ENCODE assay signal across 28 cellular contexts in the genomic region with DNA sequence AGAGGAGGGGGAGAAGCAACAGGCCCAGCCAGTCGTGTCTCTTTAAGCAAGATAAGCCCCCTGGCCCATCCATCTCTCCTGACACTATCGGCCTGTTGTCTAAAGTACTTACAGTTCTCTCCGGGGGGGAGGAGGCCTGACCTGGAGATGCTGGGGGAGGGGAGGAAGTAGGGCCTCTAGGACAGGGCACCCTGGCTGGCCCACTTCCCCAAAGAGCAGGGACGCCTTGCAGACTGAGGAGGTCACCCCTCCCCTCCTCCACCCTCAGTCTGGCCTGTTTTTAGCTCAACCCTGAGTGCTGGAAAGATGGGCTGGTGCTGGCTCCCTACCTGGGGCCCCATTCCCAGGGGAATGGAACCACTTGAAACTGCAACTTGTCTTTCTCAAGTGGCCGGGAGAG.
DNase-seq lines count a peak whose midpoint lies in the region; ATAC-seq and TF ChIP-seq lines count a peak whose summit lies in the region.
"Had no signal": no experiment of that assay in that cellular context is flagged by ENCODE, and none has a peak within 500 bp of the region (broad histone marks: within the 10 kb centered on the region; RNA-seq: fewer than 3 reads in every experiment).

No MANE protein-coding gene starts in this region.

- H3K4me2 ChIP-seq in GM23338: peak overlapping the region; percentile 45

- no peaks in the 10 kb centered on the region for H3K9me3 ChIP-seq in CD4-positive, alpha-beta memory T cell (ENCODE audit: control insufficient read depth in 1 of 2, low read length in 2 of 2)
- H3K9me3 ChIP-seq: testis, uterus had no signal

- TF ChIP-seq CTCF in GM23338 (conservative IDR thresholded peaks at IDR 0.05; ENCODE audit: low read depth in 2 of 2): no peak
- no peak for TF ChIP-seq CTCF in NB4 (IDR thresholded peaks at IDR 0.05; ENCODE audit: low read depth, low read length)
- TF ChIP-seq CTCF in endothelial cell (IDR thresholded peaks at IDR 0.05; ENCODE audit: unreplicated experiment): no peak

- peak overlapping the region; percentile 98 for H2AFZ ChIP-seq in GM23338

- H3K4me1 Mint-ChIP-seq in GM23338 (peaks cover 24% of the 10 kb centered on the region), endothelial cell (ENCODE audit: unreplicated experiment) (peaks cover 14% of the 10 kb centered on the region)
- H3K4me1 Mint-ChIP-seq in CD4-positive, alpha-beta memory T cell: no peaks in the 10 kb centered on the region
- no peaks in the 10 kb centered on the region for H3K4me1 Mint-ChIP-seq in activated T-cell treated with anti-CD3 and anti-CD28 coated beads, Interleukin-2, amount 50 U/mL, for 24 hours (ENCODE audit: low read depth)
- H3K4me1 Mint-ChIP-seq: activated CD4-positive, alpha-beta T cell treated with anti-CD3 and anti-CD28 coated beads for 36 hours; activated naive CD8-positive, alpha-beta T cell treated with anti-CD3 and anti-CD28 coated beads for 36 hours; central memory CD8-positive, alpha-beta T cell had no signal

- no peaks in the 10 kb centered on the region for H3K27me3 ChIP-seq in GM23338 (ENCODE audit: insufficient read depth)
- H3K27me3 ChIP-seq in CD4-positive, alpha-beta memory T cell (ENCODE audit: insufficient read depth, low read length): no peaks in the 10 kb centered on the region
- H3K27me3 ChIP-seq: BLaER1 treated with 17β-estradiol and CSF1 and Interleukin-3, amounts not matched to agents 10 nM and 100 nM; testis; uterus had no signal

- H3K9me2 ChIP-seq in GM23338 (ENCODE audit: insufficient read depth): peaks cover 6% of the 10 kb centered on the region

- H3K27ac Mint-ChIP-seq in GM23338: no peak overlapping the region
- H3K27ac Mint-ChIP-seq in endothelial cell (ENCODE audit: unreplicated experiment): peak overlapping the region; percentile 45
- H3K27ac Mint-ChIP-seq in CD4-positive, alpha-beta memory T cell: no peak overlapping the region
- no peak overlapping the region for H3K27ac Mint-ChIP-seq in activated T-cell treated with anti-CD3 and anti-CD28 coated beads, Interleukin-2, amount 50 U/mL, for 24 hours
- H3K27ac Mint-ChIP-seq: activated CD4-positive, alpha-beta T cell treated with anti-CD3 and anti-CD28 coated beads for 36 hours; activated naive CD8-positive, alpha-beta T cell treated with anti-CD3 and anti-CD28 coated beads for 36 hours; HFFc6 had no signal

- H4K20me1 ChIP-seq in GM23338 (replicated peaks; ENCODE audit: insufficient read depth): no peaks in the 10 kb centered on the region
- H4K20me1 ChIP-seq: BLaER1 treated with 17β-estradiol and CSF1 and Interleukin-3, amounts not matched to agents 10 nM and 100 nM had no signal

- H3K36me3 Mint-ChIP-seq in GM23338 (ENCODE audit: low read depth) (0 out of 3 replicates have a peak, but pooled peaks cover 2% of the 10 kb centered on the region), endothelial cell (ENCODE audit: low read depth, unreplicated experiment) (no peaks in the 10 kb centered on the region)
- H3K36me3 Mint-ChIP-seq in CD4-positive, alpha-beta memory T cell: no peaks in the 10 kb centered on the region
- no peaks in the 10 kb centered on the region for H3K36me3 Mint-ChIP-seq in activated T-cell treated with anti-CD3 and anti-CD28 coated beads, Interleukin-2, amount 50 U/mL, for 24 hours (ENCODE audit: low read depth)
- H3K36me3 Mint-ChIP-seq: activated naive CD8-positive, alpha-beta T cell treated with anti-CD3 and anti-CD28 coated beads for 36 hours had no signal

- peak; percentile 93 for ATAC-seq in GM23338
- ATAC-seq: activated CD4-positive, alpha-beta T cell treated with anti-CD3 and anti-CD28 coated beads for 36 hours; HepG2; stimulated activated naive CD8-positive, alpha-beta T cell treated with anti-CD3 and anti-CD28 coated beads, Interleukin-15, Interleukin-2, amounts not matched to agents 100 U/mL and 50 U/mL, for 24 hours had no signal

- no peaks in the 10 kb centered on the region for H3F3A ChIP-seq in GM23338 (replicated peaks; ENCODE audit: low read depth)

- POLR2A ChIA-PET in CD4-positive, alpha-beta memory T cell (lab: Charles Lee; ENCODE audit: partially characterized antibody): no interaction called here

- no peaks in the 10 kb centered on the region; the same call in 1 of the 2 replicates for H3K36me3 ChIP-seq in GM23338 (ENCODE audit: insufficient read depth)
- H3K36me3 ChIP-seq in CD4-positive, alpha-beta memory T cell (ENCODE audit: insufficient read depth, low read length): no peaks in the 10 kb centered on the region
- H3K36me3 ChIP-seq: BLaER1 treated with 17β-estradiol and CSF1 and Interleukin-3, amounts not matched to agents 10 nM and 100 nM; uterus had no signal

- no peaks in the 10 kb centered on the region for H3K79me2 ChIP-seq in GM23338 (replicated peaks; ENCODE audit: insufficient read depth)

- no peak overlapping the region for H3K4me3 Mint-ChIP-seq in GM23338
- H3K4me3 Mint-ChIP-seq in endothelial cell (ENCODE audit: unreplicated experiment): no peak overlapping the region
- no peak overlapping the region for H3K4me3 Mint-ChIP-seq in CD4-positive, alpha-beta memory T cell
- no peak overlapping the region for H3K4me3 Mint-ChIP-seq in activated T-cell treated with anti-CD3 and anti-CD28 coated beads, Interleukin-2, amount 50 U/mL, for 24 hours
- H3K4me3 Mint-ChIP-seq: activated CD4-positive, alpha-beta T cell treated with anti-CD3 and anti-CD28 coated beads for 36 hours; activated naive CD8-positive, alpha-beta T cell treated with anti-CD3 and anti-CD28 coated beads for 36 hours; central memory CD8-positive, alpha-beta T cell; HFFc6 had no signal

- peaks cover 10% of the 10 kb centered on the region for H3K9me3 Mint-ChIP-seq in GM23338
- no peaks in the 10 kb centered on the region for H3K9me3 Mint-ChIP-seq in endothelial cell (ENCODE audit: unreplicated experiment)
- peaks cover 3 to 15% (median 7%) of the 10 kb centered on the region in 8 donors for H3K9me3 Mint-ChIP-seq in CD4-positive, alpha-beta memory T cell
- peaks cover 12% of the 10 kb centered on the region for H3K9me3 Mint-ChIP-seq in activated T-cell treated with anti-CD3 and anti-CD28 coated beads, Interleukin-2, amount 50 U/mL, for 24 hours
- H3K9me3 Mint-ChIP-seq: HFFc6 had no signal

- H3K4me1 ChIP-seq in GM23338 (ENCODE audit: insufficient read depth): peaks cover 15% of the 10 kb centered on the region
- no peaks in the 10 kb centered on the region for H3K4me1 ChIP-seq in CD4-positive, alpha-beta memory T cell (ENCODE audit: insufficient read depth, low read length)
- H3K4me1 ChIP-seq: testis, uterus had no signal

- no peak for TF ChIP-seq POLR2A in NB4 (IDR thresholded peaks at IDR 0.05; ENCODE audit: extremely low read depth, insufficient read length)

- no peak overlapping the region for H3K4me3 ChIP-seq in GM23338
- H3K4me3 ChIP-seq in NB4 (ENCODE audit: low read depth, low read length): no peak overlapping the region
- H3K4me3 ChIP-seq in CD4-positive, alpha-beta memory T cell (ENCODE audit: low read length in 2 of 2): no peak overlapping the region
- H3K4me3 ChIP-seq: BLaER1 treated with 17β-estradiol and CSF1 and Interleukin-3, amounts not matched to agents 10 nM and 100 nM; testis; uterus had no signal

- H3K27ac ChIP-seq in GM23338 (ENCODE audit: low read depth): no peak overlapping the region
- no peak overlapping the region for H3K27ac ChIP-seq in CD4-positive, alpha-beta memory T cell (ENCODE audit: low read depth, low read length)
- H3K27ac ChIP-seq: BLaER1 treated with 17β-estradiol and CSF1 and Interleukin-3, amounts not matched to agents 10 nM and 100 nM; HL-60; testis; uterus had no signal

- DNase-seq in GM23338 (ENCODE audit: low spot score): peak; percentile 36
- peak; percentile 15 for DNase-seq in NB4 (ENCODE audit: low read depth)
- no peak for DNase-seq in endothelial cell (ENCODE audit: low spot score)
- peak; percentile 78 for DNase-seq in islet precursor cell
- DNase-seq in H4 (ENCODE audit: low spot score): no peak
- DNase-seq in CD4-positive, alpha-beta memory T cell: no peak
- no peak for DNase-seq in activated T-cell treated with anti-CD3 and anti-CD28 coated beads, Interleukin-2, amount 50 U/mL, for 24 hours
- DNase-seq in dedifferentiated amniotic fluid mesenchymal stem cell (ENCODE audit: extremely low spot score): no peak
- DNase-seq: activated CD4-positive, alpha-beta T cell treated with anti-CD3 and anti-CD28 coated beads for 36 hours; activated effector memory CD4-positive, alpha-beta T cell treated with anti-CD3 and anti-CD28 coated beads, Interleukin-2, amount 50 U/mL, for 16 hours; activated naive CD8-positive, alpha-beta T cell treated with anti-CD3 and anti-CD28 coated beads for 36 hours; activated T-cell treated with anti-CD3 and anti-CD28 coated beads for 4 hours; DND-41; HFFc6; kidney glomerular epithelial cell; mammary epithelial cell; NCI-H1048; NCI-H1694 treated with DMSO at 0.1 percent for 48 hours; posterior cingulate gyrus; stimulated activated CD4-positive, alpha-beta T cell treated with anti-CD3 and anti-CD28 coated beads, Interleukin-15, amount 100 ng/mL, for 24 hours; stimulated activated naive CD8-positive, alpha-beta T cell treated with anti-CD3 and anti-CD28 coated beads, Interleukin-15, Interleukin-2, amounts not matched to agents 100 U/mL and 50 U/mL, for 24 hours; T-helper 2 cell; testis; uterus had no signal

- H3K27me3 Mint-ChIP-seq in GM23338 (ENCODE audit: insufficient read depth, low read depth, poor library complexity): peaks cover 10% of the 10 kb centered on the region
- H3K27me3 Mint-ChIP-seq in endothelial cell (ENCODE audit: unreplicated experiment): no peaks in the 10 kb centered on the region
- H3K27me3 Mint-ChIP-seq in CD4-positive, alpha-beta memory T cell: peaks cover 0 to 2% of the 10 kb centered on the region in 2 donors
- H3K27me3 Mint-ChIP-seq in activated T-cell treated with anti-CD3 and anti-CD28 coated beads, Interleukin-2, amount 50 U/mL, for 24 hours: peaks cover 9% of the 10 kb centered on the region

- intact Hi-C loops in CD4-positive, alpha-beta memory T cell (cut with micrococcal nuclease): no loop called here

- CTCF ChIA-PET in CD4-positive, alpha-beta memory T cell (lab: Charles Lee; ENCODE audit: partially characterized antibody): no interaction called here

TF ChIP-seq in GM23338, 12 proteins besides CTCF, POLR2A, EP300 and RAD21 (continues in another document):
- TF ChIP-seq ZNF331 (CRISPR knock-in tag; IDR thresholded peaks at IDR 0.05; ENCODE audit: low read depth) (no peak), STAT1 (IDR thresholded peaks at IDR 0.05; ENCODE audit: unreplicated experiment) (no peak), EZH2 (IDR thresholded peaks at IDR 0.05; ENCODE audit: low read depth, unreplicated experiment) (no peak), EZH2phosphoT487 (IDR thresholded peaks at IDR 0.05; ENCODE audit: unreplicated experiment) (no peak), POLR2AphosphoS5 (IDR thresholded peaks at IDR 0.05; ENCODE audit: low read depth) (no peak)

Comparison
In these comparisons a context has a peak if more than half of its experiments do, and no peak if none do; other contexts are left out.
1. DNase-seq: peak in GM23338 (single experiment), NB4 (single experiment) and islet precursor cell (single experiment); none in endothelial cell (single experiment), H4 (single experiment), CD4-positive, alpha-beta memory T cell (0 of 5), activated T-cell treated with anti-CD3 and anti-CD28 coated beads, Interleukin-2, amount 50 U/mL, for 24 hours (single experiment) and dedifferentiated amniotic fluid mesenchymal stem cell (single experiment).